Comparison of ENCODE assay signal across 20 cellular contexts in genomic region chr2:5743992-5744391, GRCh38. TPM values are rescaled to one million over a fixed set of nuclear protein-coding genes. Genes with fewer than 3 reads are reported as not detected.
DNase-seq lines count a peak whose midpoint lies in the region; ATAC-seq and TF ChIP-seq lines count a peak whose summit lies in the region.
"Had no signal": no experiment of that assay in that cellular context is flagged by ENCODE, and none has a peak within 500 bp of the region (broad histone marks: within the 10 kb centered on the region; RNA-seq: fewer than 3 reads in every experiment).

No MANE protein-coding gene starts in this region.

- no peak for TF ChIP-seq POLR2A in GM18505 (IDR thresholded peaks at IDR 0.05; ENCODE audit: borderline replicate concordance, extremely low read depth, insufficient read depth, insufficient read length)

- no peaks in the 10 kb centered on the region for H3K4me1 Mint-ChIP-seq in activated CD4-positive, alpha-beta T cell treated with anti-CD3 and anti-CD28 coated beads, Interleukin-2, amount 10 ng/mL, durations not matched to agents 24 days and 14 days
- H3K4me1 Mint-ChIP-seq: T-cell had no signal

- H3K27me3 ChIP-seq in Karpas-422 (ENCODE audit: low read length) = no peaks in the 10 kb centered on the region
- H3K27me3 ChIP-seq: BLaER1 treated with 17β-estradiol and CSF1 and Interleukin-3, amounts not matched to agents 10 nM and 100 nM had no signal

- no peaks in the 10 kb centered on the region for H3K27me3 Mint-ChIP-seq in activated CD4-positive, alpha-beta T cell treated with anti-CD3 and anti-CD28 coated beads, Interleukin-2, amount 10 ng/mL, durations not matched to agents 24 days and 14 days
- H3K27me3 Mint-ChIP-seq: T-cell had no signal

- H3K4me3 Mint-ChIP-seq in activated CD4-positive, alpha-beta T cell treated with anti-CD3 and anti-CD28 coated beads, Interleukin-2, amount 10 ng/mL, durations not matched to agents 24 days and 14 days = no peak overlapping the region
- H3K4me3 Mint-ChIP-seq: CD8-positive, alpha-beta T cell; T-cell had no signal

- no peaks in the 10 kb centered on the region for H3K79me2 ChIP-seq in Karpas-422 (ENCODE audit: low read length)

- H3K4me1 ChIP-seq in Karpas-422 (ENCODE audit: low read length) = peaks cover 23% of the 10 kb centered on the region
- H3K4me1 ChIP-seq: BLaER1 treated with 17β-estradiol and CSF1 and Interleukin-3, amounts not matched to agents 10 nM and 100 nM had no signal

- no peak overlapping the region for H3K27ac ChIP-seq in Karpas-422 (ENCODE audit: low read length)
- H3K27ac ChIP-seq: BLaER1 treated with 17β-estradiol and CSF1 and Interleukin-3, amounts not matched to agents 10 nM and 100 nM; GM23248; PC-9; RWPE1 had no signal

- H3K9me2 ChIP-seq in Karpas-422 (replicated peaks; ENCODE audit: insufficient read depth, low read length) = no peaks in the 10 kb centered on the region

- no peaks in the 10 kb centered on the region for H4K20me1 ChIP-seq in Karpas-422 (ENCODE audit: insufficient read depth, low read depth, low read length)
- H4K20me1 ChIP-seq: BLaER1 treated with 17β-estradiol and CSF1 and Interleukin-3, amounts not matched to agents 10 nM and 100 nM had no signal

- DNase-seq in ELF-1 (ENCODE audit: low read depth, low spot score) (peak; percentile 39), Karpas-422 (peak; percentile 53), NCI-H510A (lab: John Stamatoyannopoulos, UW) (peak; percentile 35), left kidney (ENCODE audit: low read depth, low spot score) (peak; percentile 68), Ammon's horn (ENCODE audit: low spot score) (no peak)
- no peak for DNase-seq in activated CD4-positive, alpha-beta T cell treated with anti-CD3 and anti-CD28 coated beads, Interleukin-2, amount 10 ng/mL, durations not matched to agents 24 days and 14 days
- DNase-seq: CD8-positive, alpha-beta T cell; GF-D8; GM23248; NCI-H1105 treated with DMSO at 0.1 percent for 48 hours; NCI-H1694 treated with DMSO at 0.1 percent for 48 hours; NCI-H524; PC-9; SIG-M5; T-cell had no signal

- no peak overlapping the region for H3K4me2 ChIP-seq in Karpas-422 (ENCODE audit: low read depth, low read length, poor library complexity, severe bottlenecking)
- H3K4me2 ChIP-seq: BLaER1 treated with 17β-estradiol and CSF1 and Interleukin-3, amounts not matched to agents 10 nM and 100 nM; PC-9 had no signal

- no peak overlapping the region for H3K4me3 ChIP-seq in Karpas-422 (ENCODE audit: low read length)
- H3K4me3 ChIP-seq: BLaER1 treated with 17β-estradiol and CSF1 and Interleukin-3, amounts not matched to agents 10 nM and 100 nM; GM23248; K562; PC-9 had no signal

- intact Hi-C loops in activated CD4-positive, alpha-beta T cell treated with anti-CD3 and anti-CD28 coated beads, Interleukin-2, amount 10 ng/mL, durations not matched to agents 24 days and 14 days (cut with micrococcal nuclease) = no loop called here

- H3K9ac ChIP-seq in Karpas-422 (ENCODE audit: low read length) = no peak overlapping the region
- H3K9ac ChIP-seq: BLaER1 treated with 17β-estradiol and CSF1 and Interleukin-3, amounts not matched to agents 10 nM and 100 nM; GM23248 had no signal

- H3K36me3 Mint-ChIP-seq in activated CD4-positive, alpha-beta T cell treated with anti-CD3 and anti-CD28 coated beads, Interleukin-2, amount 10 ng/mL, durations not matched to agents 24 days and 14 days (ENCODE audit: low read depth) = no peaks in the 10 kb centered on the region
- H3K36me3 Mint-ChIP-seq: CD8-positive, alpha-beta T cell; T-cell had no signal

- H2AFZ ChIP-seq in Karpas-422 (ENCODE audit: low read length) = 0 out of 2 replicates have a peak overlapping the region, but pooled peaks have one; percentile 12
- H2AFZ ChIP-seq: GM23248, PC-9 had no signal

- no peak overlapping the region for H3K27ac Mint-ChIP-seq in activated CD4-positive, alpha-beta T cell treated with anti-CD3 and anti-CD28 coated beads, Interleukin-2, amount 10 ng/mL, durations not matched to agents 24 days and 14 days
- H3K27ac Mint-ChIP-seq: CD8-positive, alpha-beta T cell; T-cell had no signal

- no peak for ATAC-seq in GM18505 (IDR thresholded peaks at IDR 0.05; ENCODE audit: unreplicated experiment)
- ATAC-seq: CD8-positive, alpha-beta T cell; K562; SK-N-SH treated with all-trans-retinoic acid at 6 μM for 48 hours; T-cell had no signal

- H3K36me3 ChIP-seq in Karpas-422 (ENCODE audit: insufficient read depth, low read length) = no peaks in the 10 kb centered on the region
- H3K36me3 ChIP-seq: BLaER1 treated with 17β-estradiol and CSF1 and Interleukin-3, amounts not matched to agents 10 nM and 100 nM had no signal

- no peaks in the 10 kb centered on the region for H3K9me3 Mint-ChIP-seq in activated CD4-positive, alpha-beta T cell treated with anti-CD3 and anti-CD28 coated beads, Interleukin-2, amount 10 ng/mL, durations not matched to agents 24 days and 14 days
- H3K9me3 Mint-ChIP-seq: CD8-positive, alpha-beta T cell had no signal

- H3K9me3 ChIP-seq in Karpas-422 (ENCODE audit: low read length) = no peaks in the 10 kb centered on the region
- H3K9me3 ChIP-seq: BLaER1 treated with 17β-estradiol and CSF1 and Interleukin-3, amounts not matched to agents 10 nM and 100 nM had no signal

RNA-seq across cellular contexts. Expression of gene SOX11, which starts 51.8 kb away (rescaled TPM):
- not detected in 2 replicates for total RNA-seq in Karpas-422 (2014; rRNA removed; shearing (Covaris generic); ENCODE audit: low replicate concordance)
- not detected in 2 replicates for total RNA-seq in activated CD4-positive, alpha-beta T cell treated with anti-CD3 and anti-CD28 coated beads, Interleukin-2, amount 10 ng/mL, durations not matched to agents 24 days and 14 days
- total RNA-seq: CD8-positive, alpha-beta T cell; PC-9; T-cell had no signal

Comparison
In these comparisons a context has a peak if more than half of its experiments do, and no peak if none do; other contexts are left out.
1. DNase-seq: peak in ELF-1 (single experiment), Karpas-422 (single experiment), NCI-H510A (single experiment) and left kidney (single experiment); none in activated CD4-positive, alpha-beta T cell treated with anti-CD3 and anti-CD28 coated beads, Interleukin-2, amount 10 ng/mL, durations not matched to agents 24 days and 14 days (single experiment) and Ammon's horn (single experiment).